ENCODE assay signal across 21 cellular contexts in the genomic region with DNA sequence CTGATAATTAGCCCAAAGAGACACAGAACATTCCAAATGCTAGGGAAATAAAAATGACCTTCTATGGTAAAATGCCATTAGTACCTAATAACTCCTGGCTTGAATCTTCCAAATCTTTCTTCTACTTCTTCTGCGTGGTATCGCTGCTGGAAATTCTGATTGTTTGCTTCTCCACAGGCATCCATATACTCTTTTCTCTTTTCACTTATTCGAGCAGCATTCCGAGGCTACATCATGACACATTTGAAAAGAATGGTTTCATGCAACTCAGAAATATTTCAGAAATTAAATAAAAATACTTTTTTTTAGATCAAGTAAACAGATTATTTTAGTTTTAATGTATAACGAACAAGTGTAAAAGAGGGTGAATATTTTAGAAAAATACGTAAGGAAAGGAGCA.
"Had no signal": no experiment of that assay in that cellular context is flagged by ENCODE, and none has a peak within 500 bp of the region (broad histone marks: within the 10 kb centered on the region; RNA-seq: fewer than 3 reads in every experiment).

No MANE protein-coding gene starts in this region.

- H3K9me3 ChIP-seq: neutrophil, psoas muscle, sigmoid colon, stomach, thyroid gland, vagina had no signal

- H3K4me3 ChIP-seq: dorsolateral prefrontal cortex, lung, psoas muscle, sigmoid colon, stomach, thyroid gland, vagina had no signal

- H3K27me3 Mint-ChIP-seq: memory B cell; naive B cell; natural killer cell treated with Interleukin-12 subunit alpha and Interleukin-12 subunit beta and Interleukin-15 and Interleukin-18, amount 100 ng/mL, for 72 hours had no signal

- DNase-seq: cortex of kidney; dorsolateral prefrontal cortex; effector CD4-positive, alpha-beta T cell; hypothalamus; immature natural killer cell; naive B cell; psoas muscle; right cardiac atrium; sigmoid colon; stimulated activated CD4-positive, alpha-beta T cell treated with anti-CD3 and anti-CD28 coated beads, Interleukin-2, amount 100 ng/mL, for 24 hours; stimulated activated CD4-positive, alpha-beta T cell treated with anti-CD3 and anti-CD28 coated beads, Interleukin-4, amount 100 ng/mL, for 24 hours; stimulated activated naive CD4-positive, alpha-beta T cell treated with Interleukin-2 at 50 U/mL for 16 hours; stomach; thyroid gland had no signal

- H3K4me1 ChIP-seq: psoas muscle, sigmoid colon, stomach, thyroid gland, vagina had no signal

- H3K27ac Mint-ChIP-seq: memory B cell; natural killer cell treated with Interleukin-12 subunit alpha and Interleukin-12 subunit beta and Interleukin-15 and Interleukin-18, amount 100 ng/mL, for 72 hours; stimulated activated effector memory CD8-positive, alpha-beta T cell treated with anti-CD3 and anti-CD28 coated beads, Interleukin-12 subunit alpha, Interleukin-12 subunit beta, amount 100 ng/mL, for 72 hours had no signal

- H3K4me1 Mint-ChIP-seq: neural crest cell had no signal

- H3K27ac ChIP-seq: dorsolateral prefrontal cortex, neutrophil, psoas muscle, sigmoid colon, stomach, thyroid gland, vagina had no signal

- H3K9me3 Mint-ChIP-seq: immature natural killer cell; memory B cell; naive B cell; natural killer cell treated with Interleukin-12 subunit alpha and Interleukin-12 subunit beta and Interleukin-15 and Interleukin-18, amount 100 ng/mL, for 72 hours; neural crest cell; stimulated activated effector memory CD8-positive, alpha-beta T cell treated with anti-CD3 and anti-CD28 coated beads, Interleukin-12 subunit alpha, Interleukin-12 subunit beta, amount 100 ng/mL, for 72 hours had no signal

- H3K4me3 Mint-ChIP-seq: immature natural killer cell; memory B cell; naive B cell; natural killer cell treated with Interleukin-12 subunit alpha and Interleukin-12 subunit beta and Interleukin-15 and Interleukin-18, amount 100 ng/mL, for 72 hours; neural crest cell; stimulated activated effector memory CD8-positive, alpha-beta T cell treated with anti-CD3 and anti-CD28 coated beads, Interleukin-12 subunit alpha, Interleukin-12 subunit beta, amount 100 ng/mL, for 72 hours had no signal

- H3K27me3 ChIP-seq: dorsolateral prefrontal cortex, neutrophil, sigmoid colon, stomach, thyroid gland, vagina had no signal
